17 cellular contexts compared by ENCODE assay signal in the genomic region with DNA sequence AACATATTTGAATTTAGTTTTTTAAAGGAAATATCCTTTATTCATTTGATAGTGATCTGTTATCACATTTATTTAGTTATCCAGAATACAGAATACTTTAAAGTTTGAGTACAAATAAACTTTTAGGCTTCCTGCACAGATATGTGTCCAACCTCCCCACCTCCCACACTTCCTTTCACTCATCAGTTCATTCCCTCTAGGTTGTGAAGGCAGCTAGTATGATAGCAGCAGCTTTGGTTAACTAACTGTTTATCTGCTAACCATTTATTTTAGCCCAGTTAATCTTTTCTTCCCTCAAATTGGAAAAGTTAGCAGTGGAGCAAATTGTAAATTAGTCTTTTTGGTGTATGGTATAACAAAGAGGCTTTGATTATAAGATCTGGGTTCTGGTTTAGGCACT. TPM values are rescaled to one million over a fixed set of nuclear protein-coding genes. Genes with fewer than 3 reads are reported as not detected.
DNase-seq lines count a peak whose midpoint lies in the region; ATAC-seq and TF ChIP-seq lines count a peak whose summit lies in the region.
"Had no signal": no experiment of that assay in that cellular context is flagged by ENCODE, and none has a peak within 500 bp of the region (broad histone marks: within the 10 kb centered on the region; RNA-seq: fewer than 3 reads in every experiment).

No MANE protein-coding gene starts in this region.

- H2AFZ ChIP-seq in IMR-90 (replicated peaks; ENCODE audit: low read length, poor library complexity) (no peak overlapping the region), OCI-LY7 (ENCODE audit: low read length) (no peak overlapping the region)
- H2AFZ ChIP-seq: GM23338 had no signal

- no peak overlapping the region for H3K9ac ChIP-seq in IMR-90 (ENCODE audit: low read depth, low read length)

- DNase-seq in activated T-cell treated with anti-CD3 and anti-CD28 coated beads, Interleukin-2, amount 50 U/mL, for 72 hours, result no peak
- no peak for DNase-seq in activated T-cell treated with anti-CD3 and anti-CD28 coated beads, Interleukin-2, amount 50 U/mL, for 48 hours
- DNase-seq in IMR-90 (no peak), OCI-LY7 (ENCODE audit: low spot score) (no peak), memory B cell (ENCODE audit: low spot score in 2 of 2) (no peak), heart right ventricle (no peak), left lung (no peak), NCI-H128 (lab: John Stamatoyannopoulos, UW; ENCODE audit: unreplicated experiment) (no peak)
- DNase-seq: ACHN; CD4-positive, alpha-beta memory T cell; DMS153; DMS79; GDM1; HCEC 1CT had no signal

- no peak overlapping the region for H2AK5ac ChIP-seq in IMR-90 (ENCODE audit: low read depth, low read length)

- TF ChIP-seq CTCF in IMR-90 (conservative IDR thresholded peaks at IDR 0.05; ENCODE audit: low read depth, low read length) (no peak), OCI-LY7 (conservative IDR thresholded peaks at IDR 0.05; ENCODE audit: low read length) (no peak), heart right ventricle (IDR thresholded peaks at IDR 0.05) (no peak), left lung (IDR thresholded peaks at IDR 0.05) (no peak)

- H3K27ac ChIP-seq in IMR-90 (ENCODE audit: insufficient read depth, low read length) (no peak overlapping the region), OCI-LY7 (ENCODE audit: low read depth, low read length, poor library complexity, severe bottlenecking) (no peak overlapping the region), heart right ventricle (no peak overlapping the region), left lung (no peak overlapping the region)
- H3K27ac ChIP-seq: C4-2B, HL-60 had no signal

- H3K4me3 Mint-ChIP-seq in activated T-cell treated with anti-CD3 and anti-CD28 coated beads, Interleukin-2, amount 50 U/mL, for 72 hours, result no peak overlapping the region
- H3K4me3 Mint-ChIP-seq in memory B cell, result no peak overlapping the region
- H3K4me3 Mint-ChIP-seq: GM23338 had no signal

- H3K36me3 ChIP-seq in IMR-90 (ENCODE audit: control insufficient read depth, insufficient read depth, low read length) (peaks cover 4% of the 10 kb centered on the region; the same call in 1 of the 2 replicates), OCI-LY7 (ENCODE audit: insufficient read depth, low read length) (peaks cover 76% of the 10 kb centered on the region), heart right ventricle (peaks cover 0 to 37% (median 0%) of the 10 kb centered on the region in 9 donors), left lung (peaks cover 0 to 19% of the 10 kb centered on the region in 2 donors)

- CTCF ChIA-PET in IMR-90 (lab: Yijun Ruan, JAX) (interaction anchor here (1.0 kb wide), 1 partner anchor 38 kb away, joined by 3 read pairs; no protein-coding TSS in a partner anchor), OCI-LY7 (lab: Charles Lee; ENCODE audit: unreplicated experiment) (no interaction called here)

- no peak overlapping the region for H3K56ac ChIP-seq in IMR-90 (ENCODE audit: extremely low read depth, insufficient read depth, low read length)

- no peaks in the 10 kb centered on the region for H3K9me2 ChIP-seq in OCI-LY7 (ENCODE audit: insufficient read depth, low read length)

- POLR2A ChIA-PET in IMR-90 (lab: Charles Lee; ENCODE audit: unreplicated experiment) (no interaction called here), OCI-LY7 (lab: Charles Lee) (interaction anchor here (0.9 to 1.3 kb wide), 2 partner anchors 10 kb away, joined by 3 to 4 read pairs; no protein-coding TSS in a partner anchor)

- no peak for ATAC-seq in activated T-cell treated with anti-CD3 and anti-CD28 coated beads, Interleukin-2, amount 50 U/mL, for 72 hours (replicated peaks in 1 of 2)
- ATAC-seq in IMR-90 (ENCODE audit: low read depth), result 0 out of 2 replicates have a peak, but pooled peaks have one; percentile 37
- ATAC-seq in memory B cell (ENCODE audit: low read depth), result no peak
- ATAC-seq in heart right ventricle, result no peak
- ATAC-seq in left lung, result no peak
- ATAC-seq: GM23338 had no signal

- H3K4me1 Mint-ChIP-seq in activated T-cell treated with anti-CD3 and anti-CD28 coated beads, Interleukin-2, amount 50 U/mL, for 72 hours (ENCODE audit: low read depth), result peaks cover 33% of the 10 kb centered on the region
- H3K4me1 Mint-ChIP-seq in memory B cell, result peaks cover 19% of the 10 kb centered on the region

- H3K4me1 ChIP-seq in IMR-90 (ENCODE audit: control insufficient read depth, insufficient read depth, low read length) (no peaks in the 10 kb centered on the region), OCI-LY7 (ENCODE audit: insufficient read depth, low read length, poor library complexity, severe bottlenecking) (no peaks in the 10 kb centered on the region), heart right ventricle (peaks cover 0 to 21% (median 0%) of the 10 kb centered on the region in 9 donors), left lung (no peaks in the 10 kb centered on the region)

- no peak overlapping the region for H3K18ac ChIP-seq in IMR-90 (ENCODE audit: low read depth, low read length)

- TF ChIP-seq RAD21 in IMR-90 (IDR thresholded peaks at IDR 0.05; ENCODE audit: low read length), result no peak

- H2AK9ac ChIP-seq in IMR-90 (replicated peaks; ENCODE audit: low read depth, low read length, poor library complexity), result no peak overlapping the region

- no peak overlapping the region for H3K4ac ChIP-seq in IMR-90 (ENCODE audit: low read depth, low read length)

- no peak overlapping the region for H2BK120ac ChIP-seq in IMR-90 (ENCODE audit: low read depth, low read length)

- H3K9me3 ChIP-seq in IMR-90 (ENCODE audit: control insufficient read depth, insufficient read depth, low read length) (no peaks in the 10 kb centered on the region), OCI-LY7 (ENCODE audit: low read length) (peaks cover 22% of the 10 kb centered on the region), heart right ventricle (no peaks in the 10 kb centered on the region), left lung (no peaks in the 10 kb centered on the region)

- peaks cover 5 to 27% of the 10 kb centered on the region in 2 donors for H3K36me3 Mint-ChIP-seq in activated T-cell treated with anti-CD3 and anti-CD28 coated beads, Interleukin-2, amount 50 U/mL, for 72 hours (ENCODE audit: insufficient read depth in 2 of 2)
- H3K36me3 Mint-ChIP-seq in memory B cell, result peaks cover 24% of the 10 kb centered on the region

- no peak overlapping the region for H3K23ac ChIP-seq in IMR-90 (ENCODE audit: low read depth, low read length)

- H2BK5ac ChIP-seq in IMR-90 (ENCODE audit: low read depth, low read length, poor library complexity, severe bottlenecking), result no peak overlapping the region

- H3K4me2 ChIP-seq in IMR-90 (ENCODE audit: low read depth, low read length) (no peak overlapping the region), OCI-LY7 (ENCODE audit: low read length) (no peak overlapping the region)
- H3K4me2 ChIP-seq: GM23338 had no signal

- no peak overlapping the region for H2BK15ac ChIP-seq in IMR-90 (ENCODE audit: low read depth, low read length)

- H3K9me1 ChIP-seq in IMR-90 (ENCODE audit: insufficient read depth, low read length), result no peaks in the 10 kb centered on the region

- peaks cover 3% of the 10 kb centered on the region in 2 donors for H3K9me3 Mint-ChIP-seq in activated T-cell treated with anti-CD3 and anti-CD28 coated beads, Interleukin-2, amount 50 U/mL, for 72 hours
- no peaks in the 10 kb centered on the region for H3K9me3 Mint-ChIP-seq in memory B cell
- H3K9me3 Mint-ChIP-seq: GM23338 had no signal

- H3K4me3 ChIP-seq in IMR-90 (ENCODE audit: insufficient read depth, low read depth, low read length) (no peak overlapping the region), OCI-LY7 (ENCODE audit: low read depth, low read length, poor library complexity, severe bottlenecking) (no peak overlapping the region), heart right ventricle (no peak overlapping the region), left lung (no peak overlapping the region)
- H3K4me3 ChIP-seq: GM23338 had no signal

- TF ChIP-seq POLR2A in IMR-90 (IDR thresholded peaks at IDR 0.05; ENCODE audit: low read depth, low read length), result no peak

- H4K8ac ChIP-seq in IMR-90 (ENCODE audit: low read depth in 2 of 2, low read length in 2 of 2), result no peak overlapping the region

- peaks cover 20% of the 10 kb centered on the region for H4K20me1 ChIP-seq in IMR-90 (ENCODE audit: insufficient read depth, low read length)
- no peaks in the 10 kb centered on the region for H4K20me1 ChIP-seq in OCI-LY7 (ENCODE audit: insufficient read depth, low read length)

- H2BK20ac ChIP-seq in IMR-90 (ENCODE audit: low read depth, low read length), result no peak overlapping the region

- H3K27me3 ChIP-seq in IMR-90 (ENCODE audit: control insufficient read depth, insufficient read depth, low read length), result no peaks in the 10 kb centered on the region
- H3K27me3 ChIP-seq in heart right ventricle, result no peaks in the 10 kb centered on the region
- H3K27me3 ChIP-seq in left lung, result no peaks in the 10 kb centered on the region

- H3K79me1 ChIP-seq in IMR-90 (ENCODE audit: low read depth in 1 of 2, low read length in 2 of 2), result peaks cover 4 to 26% of the 10 kb centered on the region in 2 experiments; a peak in 3 of 4 replicates

- in situ Hi-C loops in IMR-90 (cut with MboI; ENCODE audit: low sequenced_read_pairs), result no loop called here

- no peaks in the 10 kb centered on the region for H3K27me3 Mint-ChIP-seq in activated T-cell treated with anti-CD3 and anti-CD28 coated beads, Interleukin-2, amount 50 U/mL, for 72 hours (ENCODE audit: low read depth)
- no peaks in the 10 kb centered on the region for H3K27me3 Mint-ChIP-seq in memory B cell
- H3K27me3 Mint-ChIP-seq: CD4-positive, alpha-beta memory T cell had no signal

- dilution Hi-C loops in IMR-90 (cut with HindIII; ENCODE audit: low sequenced_read_pairs, unreplicated experiment), result no loop called here

- no peak overlapping the region for H4K91ac ChIP-seq in IMR-90 (ENCODE audit: insufficient read depth, low read depth, low read length)

- H4K5ac ChIP-seq in IMR-90 (ENCODE audit: low read depth, low read length), result no peak overlapping the region

- H3K79me2 ChIP-seq in OCI-LY7 (ENCODE audit: insufficient read depth, low read depth, low read length), result peaks cover 98% of the 10 kb centered on the region

- no TSS peak for BruUV-seq in IMR-90 (replicated peaks; lab: Mats Ljungman, UMichigan)
- BruUV-seq in OCI-LY7 (replicated peaks; lab: Mats Ljungman, UMichigan), result TSS peak; percentile 6

- no peak overlapping the region for H3K14ac ChIP-seq in IMR-90 (replicated peaks; ENCODE audit: low read depth, low read length)

- intact Hi-C loops in IMR-90 (cut with micrococcal nuclease) (no loop called here), OCI-LY7 (cut with micrococcal nuclease; ENCODE audit: unreplicated experiment) (no loop called here), heart right ventricle (cut with DNase I) (no loop called here), left lung (cut with DNase I) (no loop called here)

- peak overlapping the region; percentile 57 for H3K27ac Mint-ChIP-seq in activated T-cell treated with anti-CD3 and anti-CD28 coated beads, Interleukin-2, amount 50 U/mL, for 72 hours
- peak overlapping the region; percentile 11 for H3K27ac Mint-ChIP-seq in memory B cell
- H3K27ac Mint-ChIP-seq: GM23338 had no signal

RNA-seq across cellular contexts. Expression of gene CNOT2, which starts 35.7 kb away (rescaled TPM):
- 10 to 100 TPM; 62.8 to 65.6 TPM for total RNA-seq in activated T-cell treated with anti-CD3 and anti-CD28 coated beads, Interleukin-2, amount 50 U/mL, for 72 hours
- total RNA-seq in IMR-90 (2012; rRNA removed) (159 and 186 TPM in 2 replicates), OCI-LY7 (2022) (109 and 121 TPM in 2 replicates), heart right ventricle (10 to 100 TPM; 29.7 to 43.0 (median 36.4) TPM), left lung (10 to 100 TPM; 52.3 to 62.4 TPM)
- polyA plus RNA-seq in IMR-90 (2012; rRNA removed) (60.8 and 63.4 TPM in 2 replicates), heart right ventricle (10 to 100 TPM; 17.6 to 26.9 TPM)
- polyA plus RNA-seq in IMR-90 (2012; cell fraction: cytosol; rRNA removed), result 12.7 and 17.5 TPM in 2 replicates
- polyA plus RNA-seq in IMR-90 (2012; cell fraction: nucleus; rRNA removed; ENCODE audit: low replicate concordance), result 9.8 and 96.8 TPM in 2 replicates
- 123 and 146 TPM in 2 replicates for total RNA-seq in OCI-LY7 (2014; rRNA removed; shearing (Covaris generic))
